In the genomic region with DNA sequence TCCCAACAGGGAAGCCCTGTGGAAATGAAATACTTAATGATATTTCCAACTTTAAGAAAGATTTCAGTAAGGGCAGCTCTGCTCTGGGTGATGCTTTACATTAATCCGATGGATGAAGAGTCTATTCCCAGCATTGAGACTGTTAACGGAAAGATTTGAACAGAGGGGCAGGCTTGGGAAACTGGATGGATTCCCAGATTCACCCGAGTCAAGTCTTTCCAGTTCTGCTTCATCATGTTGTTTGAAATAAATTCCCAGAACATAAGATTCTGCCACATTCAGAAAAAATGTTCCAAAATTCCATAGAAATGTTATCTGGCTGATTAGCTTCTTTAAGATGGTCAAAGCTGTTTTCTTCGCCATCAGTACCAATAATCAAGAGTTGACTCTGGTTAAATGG, we compare ENCODE assay signal across 20 cellular contexts.
"Had no signal": no experiment of that assay in that cellular context is flagged by ENCODE, and none has a peak within 500 bp of the region (broad histone marks: within the 10 kb centered on the region; RNA-seq: fewer than 3 reads in every experiment).

No MANE protein-coding gene starts in this region.

- H3K4me3 ChIP-seq: body of pancreas, esophagus muscularis mucosa, lung, tibial nerve, uterus had no signal

- H3K36me3 Mint-ChIP-seq: activated naive CD4-positive, alpha-beta T cell treated with anti-CD3 and anti-CD28 coated beads, Interleukin-2, amount 50 U/mL, for 72 hours had no signal

- H3K27me3 ChIP-seq: body of pancreas, esophagus muscularis mucosa, tibial nerve, uterus had no signal

- H3K9me3 ChIP-seq: body of pancreas, esophagus muscularis mucosa, tibial nerve, uterus had no signal

- H3K27ac ChIP-seq: body of pancreas, esophagus muscularis mucosa, tibial nerve, uterus had no signal

- H3K36me3 ChIP-seq: esophagus muscularis mucosa, tibial nerve, uterus had no signal

- DNase-seq: activated CD4-positive, alpha-beta T cell treated with anti-CD3 and anti-CD28 coated beads, Interleukin-2, amount 50 U/mL, for 48 hours; activated gamma-delta T cell treated with Interleukin-2 at 50 U/mL for 16 hours; body of pancreas; central memory CD4-positive, alpha-beta T cell; cortex of kidney; effector CD4-positive, alpha-beta T cell; foreskin melanocyte; kidney; midbrain; nephron progenitor cell; retina; stimulated activated CD8-positive, alpha-beta memory T cell treated with anti-CD3 and anti-CD28 coated beads, Interleukin-4, amount 100 ng/mL, for 48 hours; stimulated activated naive CD4-positive, alpha-beta T cell; T-helper 17 cell; uterus had no signal

- H3K9me3 Mint-ChIP-seq: nephron progenitor cell had no signal

- H3K4me1 ChIP-seq: body of pancreas, uterus had no signal

- H3K27ac Mint-ChIP-seq: activated naive CD4-positive, alpha-beta T cell treated with anti-CD3 and anti-CD28 coated beads, Interleukin-2, amount 50 U/mL, for 72 hours; activated T-helper 1 cell treated with anti-CD3 and anti-CD28 coated beads, Interleukin-12 subunit alpha, Interleukin-12 subunit beta, Interleukin-2, Interleukin-4 antibody, amounts not matched to agents 30 ng/mL and 10 ng/mL and 1 ng/mL, durations not matched to agents 14 hours and 24 hours and 36 hours; nephron progenitor cell; T-helper 17 cell had no signal

- H3K4me1 Mint-ChIP-seq: nephron progenitor cell, T-helper 17 cell had no signal

- H3K27me3 Mint-ChIP-seq: T-helper 17 cell had no signal

- H3K4me3 Mint-ChIP-seq: activated T-helper 1 cell treated with anti-CD3 and anti-CD28 coated beads, Interleukin-12 subunit alpha, Interleukin-12 subunit beta, Interleukin-2, Interleukin-4 antibody, amounts not matched to agents 30 ng/mL and 10 ng/mL and 1 ng/mL, durations not matched to agents 14 hours and 24 hours and 36 hours; nephron progenitor cell; T-helper 17 cell had no signal
